27 cellular contexts compared by ENCODE assay signal in genomic region chr14:78107171-78107570, GRCh38.
"Had no signal": no experiment of that assay in that cellular context is flagged by ENCODE, and none has a peak within 500 bp of the region (broad histone marks: within the 10 kb centered on the region; RNA-seq: fewer than 3 reads in every experiment).

No MANE protein-coding gene starts in this region.

- H3K4me1 ChIP-seq: left lung, right atrium auricular region, right lobe of liver, testis, thyroid gland, transverse colon, upper lobe of left lung, vagina had no signal

- H3K4me1 Mint-ChIP-seq: naive thymus-derived CD4-positive, alpha-beta T cell; stimulated activated memory B cell treated with anti-CD40 and anti-IgM and Interleukin-4, amounts not matched to agents 10 μg/mL and 1 μg/mL and 100 μg/mL, for 72 hours; stimulated activated naive CD8-positive, alpha-beta T cell treated with anti-CD3 and anti-CD28 coated beads, Interleukin-15, amount 100 ng/mL, for 72 hours had no signal

- H3K36me3 Mint-ChIP-seq: naive thymus-derived CD4-positive, alpha-beta T cell; natural killer cell treated with Interleukin-12 subunit alpha and Interleukin-12 subunit beta and Interleukin-15 and Interleukin-18, amount 100 ng/mL, for 72 hours; stimulated activated memory B cell treated with anti-CD40 and anti-IgM and Interleukin-4, amounts not matched to agents 10 μg/mL and 1 μg/mL and 100 μg/mL, for 72 hours had no signal

- H3K4me3 ChIP-seq: left lung, lung, mucosa of descending colon, ovary, right atrium auricular region, right lobe of liver, smooth muscle cell, testis, thyroid gland, transverse colon, upper lobe of left lung, vagina had no signal

- DNase-seq: hypothalamus; kidney glomerular epithelial cell; left colon; left lung; midbrain; mucosa of descending colon; naive thymus-derived CD4-positive, alpha-beta T cell; ovary; right lobe of liver; stimulated activated CD4-positive, alpha-beta T cell treated with anti-CD3 and anti-CD28 coated beads, Interleukin-1b, Interleukin-23, amount 100 ng/mL, for 48 hours; stimulated activated CD4-positive, alpha-beta T cell treated with anti-CD3 and anti-CD28 coated beads, Interleukin-2, amount 100 ng/mL, for 48 hours; stimulated activated CD4-positive, alpha-beta T cell treated with anti-CD3 and anti-CD28 coated beads, Interleukin-4, amount 100 ng/mL, for 4 hours; stimulated activated CD8-positive, alpha-beta memory T cell treated with anti-CD3 and anti-CD28 coated beads, Interleukin-4, amount 100 ng/mL, for 48 hours; stimulated activated naive CD4-positive, alpha-beta T cell treated with Interleukin-2 at 50 U/mL for 16 hours; stimulated activated naive CD8-positive, alpha-beta T cell treated with anti-CD3 and anti-CD28 coated beads, Interleukin-15, amount 100 ng/mL, for 72 hours; substantia nigra; testis; thyroid gland; transverse colon; upper lobe of left lung had no signal

- H3K27me3 Mint-ChIP-seq: stimulated activated memory B cell treated with anti-CD40 and anti-IgM and Interleukin-4, amounts not matched to agents 10 μg/mL and 1 μg/mL and 100 μg/mL, for 72 hours; stimulated activated naive CD8-positive, alpha-beta T cell treated with anti-CD3 and anti-CD28 coated beads, Interleukin-15, amount 100 ng/mL, for 72 hours had no signal

- H3K4me3 Mint-ChIP-seq: naive thymus-derived CD4-positive, alpha-beta T cell; natural killer cell treated with Interleukin-12 subunit alpha and Interleukin-12 subunit beta and Interleukin-15 and Interleukin-18, amount 100 ng/mL, for 72 hours; stimulated activated memory B cell treated with anti-CD40 and anti-IgM and Interleukin-4, amounts not matched to agents 10 μg/mL and 1 μg/mL and 100 μg/mL, for 72 hours; stimulated activated naive CD8-positive, alpha-beta T cell treated with anti-CD3 and anti-CD28 coated beads, Interleukin-15, amount 100 ng/mL, for 72 hours had no signal

- ATAC-seq: left colon; left lung; mucosa of descending colon; naive thymus-derived CD4-positive, alpha-beta T cell; natural killer cell treated with Interleukin-12 subunit alpha and Interleukin-12 subunit beta and Interleukin-15 and Interleukin-18, amount 100 ng/mL, for 72 hours; right lobe of liver; stimulated activated memory B cell treated with anti-CD40 and anti-IgM and Interleukin-4, amounts not matched to agents 10 μg/mL and 1 μg/mL and 100 μg/mL, for 72 hours; stimulated activated naive CD8-positive, alpha-beta T cell treated with anti-CD3 and anti-CD28 coated beads, Interleukin-15, amount 100 ng/mL, for 72 hours had no signal

- H3K36me3 ChIP-seq: left lung, ovary, right atrium auricular region, right lobe of liver, thyroid gland, transverse colon, upper lobe of left lung, vagina had no signal

- H3K9me3 Mint-ChIP-seq: stimulated activated naive CD8-positive, alpha-beta T cell treated with anti-CD3 and anti-CD28 coated beads, Interleukin-15, amount 100 ng/mL, for 72 hours had no signal

- H3K27me3 ChIP-seq: left lung, ovary, right atrium auricular region, right lobe of liver, testis, thyroid gland, transverse colon, upper lobe of left lung, vagina had no signal

- H3K9me3 ChIP-seq: left lung, mucosa of descending colon, ovary, right atrium auricular region, right lobe of liver, testis, thyroid gland, transverse colon, upper lobe of left lung, vagina had no signal

- H3K27ac Mint-ChIP-seq: naive thymus-derived CD4-positive, alpha-beta T cell; natural killer cell treated with Interleukin-12 subunit alpha and Interleukin-12 subunit beta and Interleukin-15 and Interleukin-18, amount 100 ng/mL, for 72 hours; progenitor cell of endocrine pancreas; stimulated activated memory B cell treated with anti-CD40 and anti-IgM and Interleukin-4, amounts not matched to agents 10 μg/mL and 1 μg/mL and 100 μg/mL, for 72 hours; stimulated activated naive CD8-positive, alpha-beta T cell treated with anti-CD3 and anti-CD28 coated beads, Interleukin-15, amount 100 ng/mL, for 72 hours had no signal

- H3K27ac ChIP-seq: left lung, ovary, right atrium auricular region, right lobe of liver, testis, thyroid gland, transverse colon, upper lobe of left lung, vagina had no signal
